ENCODE assay signal across 16 cellular contexts in genomic region chr3:59192473-59192872, GRCh38.
A peak's percentile ranks its signal among the peaks of the same experiment; 100 is the strongest.
DNase-seq lines count a peak whose midpoint lies in the region; ATAC-seq and TF ChIP-seq lines count a peak whose summit lies in the region.
"Had no signal": no experiment of that assay in that cellular context is flagged by ENCODE, and none has a peak within 500 bp of the region (broad histone marks: within the 10 kb centered on the region; RNA-seq: fewer than 3 reads in every experiment).

No MANE protein-coding gene starts in this region.

- DNase-seq in AG08395 (ENCODE audit: low spot score) (peak; percentile 69), HS-5 (ENCODE audit: low read depth) (peak; percentile 56), brain microvascular endothelial cell (peak; percentile 0), foreskin keratinocyte (peak; percentile 94 to 97), right atrium auricular region (ENCODE audit: low spot score) (no peak)
- no peak for DNase-seq in CD8-positive, alpha-beta memory T cell
- no peak for DNase-seq in activated CD4-positive, alpha-beta T cell treated with anti-CD3 and anti-CD28 coated beads for 1 hour
- DNase-seq: activated naive CD4-positive, alpha-beta T cell treated with anti-CD3 and anti-CD28 coated beads, Interleukin-2, amount 10 ng/mL, durations not matched to agents 7 days and 5 days; MV-4-11; naive B cell; NCI-H2081 treated with DMSO at 0.1 percent for 48 hours; NCI-H69; RPMI8226; testis had no signal

- H3K27ac ChIP-seq in brain microvascular endothelial cell (no peak overlapping the region), foreskin keratinocyte (peak overlapping the region; percentile 93), right atrium auricular region (no peak overlapping the region)
- H3K27ac ChIP-seq in CD8-positive, alpha-beta memory T cell (ENCODE audit: low read depth, low read length) = no peak overlapping the region
- H3K27ac ChIP-seq: testis had no signal

- CTCF ChIA-PET in CD8-positive, alpha-beta memory T cell (lab: Charles Lee) = no interaction called here

- peak; percentile 91 for ATAC-seq in foreskin keratinocyte
- ATAC-seq in GM18861 (IDR thresholded peaks at IDR 0.05; ENCODE audit: unreplicated experiment) = no peak
- ATAC-seq: activated CD4-positive, CD25-positive, alpha-beta regulatory T cell treated with anti-CD3 and anti-CD28 coated beads, Interleukin-2, amount 50 U/mL, for 24 hours had no signal

- POLR2A ChIA-PET in CD8-positive, alpha-beta memory T cell (lab: Charles Lee) = no interaction called here

- H3K36me3 ChIP-seq in brain microvascular endothelial cell (replicated peaks) (no peaks in the 10 kb centered on the region), right atrium auricular region (no peaks in the 10 kb centered on the region)
- H3K36me3 ChIP-seq in CD8-positive, alpha-beta memory T cell (ENCODE audit: insufficient read depth, low read length) = no peaks in the 10 kb centered on the region

- H3K27me3 ChIP-seq in brain microvascular endothelial cell (replicated peaks) (no peaks in the 10 kb centered on the region), foreskin keratinocyte (no peaks in the 10 kb centered on the region), right atrium auricular region (no peaks in the 10 kb centered on the region)
- no peaks in the 10 kb centered on the region for H3K27me3 ChIP-seq in CD8-positive, alpha-beta memory T cell (ENCODE audit: insufficient read depth, low read length, poor library complexity, severe bottlenecking)
- H3K27me3 ChIP-seq: testis had no signal

- H3K27me3 Mint-ChIP-seq in CD8-positive, alpha-beta memory T cell = no peaks in the 10 kb centered on the region
- H3K27me3 Mint-ChIP-seq: naive B cell had no signal

- H3K9me3 ChIP-seq in CD8-positive, alpha-beta memory T cell (ENCODE audit: low read length) = no peaks in the 10 kb centered on the region
- no peaks in the 10 kb centered on the region for H3K9me3 ChIP-seq in right atrium auricular region
- H3K9me3 ChIP-seq: testis had no signal

- H3K36me3 Mint-ChIP-seq in CD8-positive, alpha-beta memory T cell = no peaks in the 10 kb centered on the region
- H3K36me3 Mint-ChIP-seq: activated naive CD4-positive, alpha-beta T cell treated with anti-CD3 and anti-CD28 coated beads, Interleukin-2, amount 10 ng/mL, durations not matched to agents 7 days and 5 days; naive B cell had no signal

- in situ Hi-C loops in brain microvascular endothelial cell (cut with HindIII; ENCODE audit: low pct_ligation_motif_present, low sequenced_read_pairs) = no loop called here

- peaks cover 27% of the 10 kb centered on the region for H3K4me1 ChIP-seq in foreskin keratinocyte
- H3K4me1 ChIP-seq in CD8-positive, alpha-beta memory T cell (ENCODE audit: insufficient read depth, low read length) = no peaks in the 10 kb centered on the region
- H3K4me1 ChIP-seq in right atrium auricular region = no peaks in the 10 kb centered on the region
- H3K4me1 ChIP-seq: testis had no signal

- no peak overlapping the region for H3K27ac Mint-ChIP-seq in CD8-positive, alpha-beta memory T cell
- H3K27ac Mint-ChIP-seq: activated naive CD4-positive, alpha-beta T cell treated with anti-CD3 and anti-CD28 coated beads, Interleukin-2, amount 10 ng/mL, durations not matched to agents 7 days and 5 days; naive B cell had no signal

- TF ChIP-seq CTCF in brain microvascular endothelial cell (IDR thresholded peaks at IDR 0.05; ENCODE audit: low read depth, low read length, missing control alignments) (no peak), foreskin keratinocyte (conservative IDR thresholded peaks at IDR 0.05) (no peak), right atrium auricular region (IDR thresholded peaks at IDR 0.05) (no peak)

- H3K4me3 ChIP-seq in brain microvascular endothelial cell (ENCODE audit: low read depth, low read length) (no peak overlapping the region), right atrium auricular region (no peak overlapping the region)
- no peak overlapping the region for H3K4me3 ChIP-seq in CD8-positive, alpha-beta memory T cell (ENCODE audit: low read length)
- H3K4me3 ChIP-seq: testis had no signal

- H3K4me3 Mint-ChIP-seq in CD8-positive, alpha-beta memory T cell = no peak overlapping the region
- H3K4me3 Mint-ChIP-seq: activated naive CD4-positive, alpha-beta T cell treated with anti-CD3 and anti-CD28 coated beads, Interleukin-2, amount 10 ng/mL, durations not matched to agents 7 days and 5 days; naive B cell had no signal

- H3K9me3 Mint-ChIP-seq in CD8-positive, alpha-beta memory T cell = no peaks in the 10 kb centered on the region
- H3K9me3 Mint-ChIP-seq: activated naive CD4-positive, alpha-beta T cell treated with anti-CD3 and anti-CD28 coated beads, Interleukin-2, amount 10 ng/mL, durations not matched to agents 7 days and 5 days; naive B cell had no signal

- H3K4me1 Mint-ChIP-seq in CD8-positive, alpha-beta memory T cell = no peaks in the 10 kb centered on the region
- H3K4me1 Mint-ChIP-seq: activated naive CD4-positive, alpha-beta T cell treated with anti-CD3 and anti-CD28 coated beads, Interleukin-2, amount 10 ng/mL, durations not matched to agents 7 days and 5 days; naive B cell had no signal

Comparison
In these comparisons a context has a peak if more than half of its experiments do, and no peak if none do; other contexts are left out.
1. DNase-seq: peak in AG08395 (single experiment), HS-5 (single experiment), brain microvascular endothelial cell (single experiment) and foreskin keratinocyte (2 of 2); none in CD8-positive, alpha-beta memory T cell (0 of 5), activated CD4-positive, alpha-beta T cell treated with anti-CD3 and anti-CD28 coated beads for 1 hour (single experiment) and right atrium auricular region (single experiment).